ENCODE assay signal across 24 cellular contexts in genomic region chr1:34009340-34009975, GRCh38.
A peak's percentile ranks its signal among the peaks of the same experiment; 100 is the strongest.
DNase-seq lines count a peak whose midpoint lies in the region; ATAC-seq, FAIRE-seq and TF ChIP-seq lines count a peak whose summit lies in the region.
"Had no signal": no experiment of that assay in that cellular context is flagged by ENCODE, and none has a peak within 500 bp of the region (broad histone marks: within the 10 kb centered on the region; RNA-seq: fewer than 3 reads in every experiment).

No MANE protein-coding gene starts in this region.

- H4K20me1 ChIP-seq in astrocyte (ENCODE audit: insufficient read depth, low read length) (peaks cover 12% of the 10 kb centered on the region), osteoblast (ENCODE audit: insufficient read depth, low read length) (no peaks in the 10 kb centered on the region)

- H3K36me3 ChIP-seq in astrocyte (ENCODE audit: insufficient read depth, low read length) (no peaks in the 10 kb centered on the region), kidney epithelial cell (ENCODE audit: control insufficient read depth, insufficient read depth, low read length) (no peaks in the 10 kb centered on the region), osteoblast (ENCODE audit: insufficient read depth, low read length) (no peaks in the 10 kb centered on the region), left lung (no peaks in the 10 kb centered on the region)
- H3K36me3 ChIP-seq: BE2C had no signal

- H3K4me1 Mint-ChIP-seq in astrocyte (ENCODE audit: low read depth, unreplicated experiment) = peaks cover 6% of the 10 kb centered on the region
- H3K4me1 Mint-ChIP-seq in activated CD8-positive, alpha-beta T cell treated with anti-CD3 and anti-CD28 coated beads, Interleukin-2, amount 10 ng/mL, durations not matched to agents 7 days and 5 days (ENCODE audit: low read depth) = no peaks in the 10 kb centered on the region
- H3K4me1 Mint-ChIP-seq: CD4-positive, CD25-positive, alpha-beta regulatory T cell had no signal

- no peak overlapping the region for H3K4me2 ChIP-seq in astrocyte (ENCODE audit: low read length)
- no peak overlapping the region for H3K4me2 ChIP-seq in osteoblast (ENCODE audit: insufficient read depth, low read length)
- H3K4me2 ChIP-seq: KMS-11 had no signal

- no peaks in the 10 kb centered on the region for H3K4me1 ChIP-seq in astrocyte (ENCODE audit: insufficient read depth, low read length)
- H3K4me1 ChIP-seq in osteoblast (ENCODE audit: insufficient read depth, low read length) = no peaks in the 10 kb centered on the region
- no peaks in the 10 kb centered on the region for H3K4me1 ChIP-seq in left lung
- H3K4me1 ChIP-seq: BE2C had no signal

- no peak overlapping the region for H3K4me3 Mint-ChIP-seq in astrocyte (ENCODE audit: unreplicated experiment)
- H3K4me3 Mint-ChIP-seq in activated CD8-positive, alpha-beta T cell treated with anti-CD3 and anti-CD28 coated beads, Interleukin-2, amount 10 ng/mL, durations not matched to agents 7 days and 5 days = no peak overlapping the region
- H3K4me3 Mint-ChIP-seq: CD4-positive, CD25-positive, alpha-beta regulatory T cell had no signal

- peaks cover 5% of the 10 kb centered on the region for H3K36me3 Mint-ChIP-seq in astrocyte (ENCODE audit: low read depth, unreplicated experiment)
- no peaks in the 10 kb centered on the region for H3K36me3 Mint-ChIP-seq in activated CD8-positive, alpha-beta T cell treated with anti-CD3 and anti-CD28 coated beads, Interleukin-2, amount 10 ng/mL, durations not matched to agents 7 days and 5 days (ENCODE audit: low read depth)
- H3K36me3 Mint-ChIP-seq: CD4-positive, CD25-positive, alpha-beta regulatory T cell had no signal

- no peak overlapping the region for H2AFZ ChIP-seq in astrocyte (ENCODE audit: low read depth, low read length)
- H2AFZ ChIP-seq in osteoblast (ENCODE audit: low read length) = no peak overlapping the region

- no peaks in the 10 kb centered on the region for H3K27me3 Mint-ChIP-seq in astrocyte (ENCODE audit: low read depth, unreplicated experiment)
- no peaks in the 10 kb centered on the region for H3K27me3 Mint-ChIP-seq in activated CD8-positive, alpha-beta T cell treated with anti-CD3 and anti-CD28 coated beads, Interleukin-2, amount 10 ng/mL, durations not matched to agents 7 days and 5 days (ENCODE audit: low read depth)

- H3K4me3 ChIP-seq in astrocyte (ENCODE audit: insufficient read depth, low read depth, low read length) = no peak overlapping the region
- no peak overlapping the region for H3K4me3 ChIP-seq in kidney epithelial cell (ENCODE audit: low read depth, low read length)
- no peak overlapping the region for H3K4me3 ChIP-seq in osteoblast (ENCODE audit: insufficient read depth, low read length)
- H3K4me3 ChIP-seq in left lung = no peak overlapping the region
- H3K4me3 ChIP-seq: GM12878 had no signal

- intact Hi-C loops in left lung (cut with DNase I) = no loop called here

- FAIRE-seq in astrocyte (lab: Jason Lieb, UNC) = no peak
- FAIRE-seq: A204.1, GM12878 had no signal

- no peaks in the 10 kb centered on the region for H3K9me3 ChIP-seq in astrocyte (ENCODE audit: insufficient read depth, low read depth, low read length)
- peaks cover 2% of the 10 kb centered on the region for H3K9me3 ChIP-seq in osteoblast (ENCODE audit: low read depth, low read length)
- H3K9me3 ChIP-seq in left lung = no peaks in the 10 kb centered on the region
- H3K9me3 ChIP-seq: BE2C had no signal

- POLR2A ChIA-PET in activated CD8-positive, alpha-beta T cell treated with anti-CD3 and anti-CD28 coated beads, Interleukin-2, amount 10 ng/mL, durations not matched to agents 7 days and 5 days (lab: Charles Lee) = no interaction called here

- H3K9ac ChIP-seq in astrocyte (ENCODE audit: low read length) = no peak overlapping the region
- H3K9ac ChIP-seq: KMS-11 had no signal

- no peak for TF ChIP-seq CTCF in astrocyte (IDR thresholded peaks at IDR 0.05; ENCODE audit: insufficient read depth, low read depth, low read length)
- TF ChIP-seq CTCF in kidney epithelial cell (IDR thresholded peaks at IDR 0.05; ENCODE audit: insufficient read depth, low read length, poor library complexity, severe bottlenecking) = no peak
- no peak for TF ChIP-seq CTCF in osteoblast (IDR thresholded peaks at IDR 0.05; ENCODE audit: extremely low read depth, low read depth, low read length)
- no peak for TF ChIP-seq CTCF in left lung (IDR thresholded peaks at IDR 0.05)

- ATAC-seq in activated CD8-positive, alpha-beta T cell treated with anti-CD3 and anti-CD28 coated beads, Interleukin-2, amount 10 ng/mL, durations not matched to agents 7 days and 5 days = no peak
- ATAC-seq in left lung = no peak
- ATAC-seq: GM12878, HCT116 had no signal

- H3K9me3 Mint-ChIP-seq in astrocyte (ENCODE audit: unreplicated experiment) = no peaks in the 10 kb centered on the region
- no peaks in the 10 kb centered on the region for H3K9me3 Mint-ChIP-seq in activated CD8-positive, alpha-beta T cell treated with anti-CD3 and anti-CD28 coated beads, Interleukin-2, amount 10 ng/mL, durations not matched to agents 7 days and 5 days (ENCODE audit: insufficient read depth)
- H3K9me3 Mint-ChIP-seq: CD4-positive, CD25-positive, alpha-beta regulatory T cell had no signal

- H3K27me3 ChIP-seq in astrocyte (ENCODE audit: insufficient read depth, low read length) = no peaks in the 10 kb centered on the region
- no peaks in the 10 kb centered on the region for H3K27me3 ChIP-seq in kidney epithelial cell (ENCODE audit: control insufficient read depth, insufficient read depth, low read length)
- no peaks in the 10 kb centered on the region for H3K27me3 ChIP-seq in osteoblast (ENCODE audit: insufficient read depth, low read length)
- H3K27me3 ChIP-seq in left lung = peaks cover 0 to 13% of the 10 kb centered on the region in 2 donors
- H3K27me3 ChIP-seq: BE2C had no signal

- no peaks in the 10 kb centered on the region for H3K79me2 ChIP-seq in astrocyte (ENCODE audit: insufficient read depth, low read length)
- H3K79me2 ChIP-seq in osteoblast (ENCODE audit: insufficient read depth, low read length) = no peaks in the 10 kb centered on the region

- peak; percentile 35 for DNase-seq in EH (ENCODE audit: low read depth)
- peak; percentile 22 for DNase-seq in astrocyte (ENCODE audit: low read depth)
- DNase-seq in kidney epithelial cell (ENCODE audit: low read depth) = peak; percentile 51
- peak; percentile 55 for DNase-seq in osteoblast (ENCODE audit: insufficient read length, low spot score, missing footprints)
- no peak for DNase-seq in activated CD8-positive, alpha-beta T cell treated with anti-CD3 and anti-CD28 coated beads, Interleukin-2, amount 10 ng/mL, durations not matched to agents 7 days and 5 days
- no peak for DNase-seq in hippocampal formation (lab: John Stamatoyannopoulos, UW)
- no peak for DNase-seq in left lung
- no peak for DNase-seq in middle frontal gyrus (ENCODE audit: extremely low spot score, low spot score)
- DNase-seq: BE2C; CD4-positive, CD25-positive, alpha-beta regulatory T cell; DMS79; GOT3; IMR-90; NCI-H1105 treated with DMSO at 0.1 percent for 48 hours; NCI-H2029 treated with DMSO at 0.1 percent for 48 hours; NCI-H2171; NCI-H446; NCI-H526 treated with DMSO at 0.1 percent for 48 hours; OCI-M1; Right ventricle myocardium superior had no signal

- no peak overlapping the region for H3K27ac Mint-ChIP-seq in astrocyte (ENCODE audit: unreplicated experiment)
- H3K27ac Mint-ChIP-seq in activated CD8-positive, alpha-beta T cell treated with anti-CD3 and anti-CD28 coated beads, Interleukin-2, amount 10 ng/mL, durations not matched to agents 7 days and 5 days = no peak overlapping the region
- H3K27ac Mint-ChIP-seq: CD4-positive, CD25-positive, alpha-beta regulatory T cell had no signal

- CTCF ChIA-PET in activated CD8-positive, alpha-beta T cell treated with anti-CD3 and anti-CD28 coated beads, Interleukin-2, amount 10 ng/mL, durations not matched to agents 7 days and 5 days (lab: Charles Lee) = no interaction called here

- H3K27ac ChIP-seq in astrocyte (ENCODE audit: low read depth, low read length) = no peak overlapping the region
- no peak overlapping the region for H3K27ac ChIP-seq in osteoblast (ENCODE audit: low read depth, low read length)
- no peak overlapping the region for H3K27ac ChIP-seq in left lung
- H3K27ac ChIP-seq: KMS-11 had no signal

Comparison
In these comparisons a context has a peak if more than half of its experiments do, and no peak if none do; other contexts are left out.
1. DNase-seq: peak in EH (single experiment), astrocyte (single experiment), kidney epithelial cell (single experiment) and osteoblast (single experiment); none in activated CD8-positive, alpha-beta T cell treated with anti-CD3 and anti-CD28 coated beads, Interleukin-2, amount 10 ng/mL, durations not matched to agents 7 days and 5 days (single experiment), hippocampal formation (0 of 2), left lung (0 of 2) and middle frontal gyrus (single experiment).